In genomic region chr22:19723165-19723989, GRCh38 we compare ENCODE assay signal across 8 cellular contexts. TPM values are rescaled to one million over a fixed set of nuclear protein-coding genes. Genes with fewer than 3 reads are reported as not detected.
DNase-seq lines count a peak whose midpoint lies in the region; ATAC-seq lines count a peak whose summit lies in the region.

GP1BB (plus strand) TSS chr22:19723539; CDS start chr22:19723570, 31 bp downstream.

- H3K4me3 Mint-ChIP-seq in dendritic cell treated with granulocyte-macrophage colony-stimulating factor and Interleukin-4, amounts not matched to agents 40 ng/mL and 50 ng/mL, for 4 days, result peak within 1 kb of the TSS; percentile 68
- peak within 1 kb of the TSS in 7 of 10 donors; percentile 19 to 77 (median 58) for H3K4me3 Mint-ChIP-seq in naive thymus-derived CD4-positive, alpha-beta T cell

- intact Hi-C loops in dendritic cell treated with granulocyte-macrophage colony-stimulating factor and Interleukin-4, amounts not matched to agents 40 ng/mL and 50 ng/mL, for 4 days (cut with micrococcal nuclease), result no loop called here
- intact Hi-C loops in naive thymus-derived CD4-positive, alpha-beta T cell (cut with micrococcal nuclease), result no loop called here

- no peaks in the 10 kb centered on the region for H3K9me3 ChIP-seq in naive thymus-derived CD4-positive, alpha-beta T cell (ENCODE audit: control insufficient read depth in 2 of 3, low read length in 3 of 3)

- H3K27me3 Mint-ChIP-seq in dendritic cell treated with granulocyte-macrophage colony-stimulating factor and Interleukin-4, amounts not matched to agents 40 ng/mL and 50 ng/mL, for 4 days, result peaks cover 87% of the 10 kb centered on the region
- peaks cover 29 to 62% (median 46%) of the 10 kb centered on the region in 5 donors for H3K27me3 Mint-ChIP-seq in naive thymus-derived CD4-positive, alpha-beta T cell

- no peak within 1 kb of the TSS for H3K27ac ChIP-seq in naive thymus-derived CD4-positive, alpha-beta T cell (ENCODE audit: low read depth, low read length)

- H3K27ac Mint-ChIP-seq in dendritic cell treated with granulocyte-macrophage colony-stimulating factor and Interleukin-4, amounts not matched to agents 40 ng/mL and 50 ng/mL, for 4 days, result no peak within 1 kb of the TSS
- no peak within 1 kb of the TSS for H3K27ac Mint-ChIP-seq in naive thymus-derived CD4-positive, alpha-beta T cell

- CTCF ChIA-PET in naive thymus-derived CD4-positive, alpha-beta T cell (lab: Charles Lee), result interaction anchor here (0.8 kb wide), 1 partner anchor 173 kb away, joined by 3 read pairs; no protein-coding TSS in a partner anchor

- H3K27me3 ChIP-seq in naive thymus-derived CD4-positive, alpha-beta T cell (ENCODE audit: control insufficient read depth in 2 of 2, insufficient read depth in 2 of 2, low read length in 2 of 2), result peaks cover 0 to 7% of the 10 kb centered on the region in 2 donors

- H3K4me1 ChIP-seq in naive thymus-derived CD4-positive, alpha-beta T cell (ENCODE audit: control insufficient read depth in 2 of 2, insufficient read depth in 2 of 2, low read length in 2 of 2), result peaks cover 0 to 10% of the 10 kb centered on the region in 2 donors

- H3K36me3 Mint-ChIP-seq in dendritic cell treated with granulocyte-macrophage colony-stimulating factor and Interleukin-4, amounts not matched to agents 40 ng/mL and 50 ng/mL, for 4 days (ENCODE audit: low read depth), result no peaks in the 10 kb centered on the region
- H3K36me3 Mint-ChIP-seq in naive thymus-derived CD4-positive, alpha-beta T cell, result peaks cover 0 to 1% (median 0%) of the 10 kb centered on the region in 5 donors

- POLR2A ChIA-PET in naive thymus-derived CD4-positive, alpha-beta T cell (lab: Charles Lee), result no interaction called here

- DNase-seq in COLO668 (lab: John Stamatoyannopoulos, UW; ENCODE audit: unreplicated experiment) (peak; percentile 72), NOMO-1 treated with dmso at 0.1 percent for 144 hours (lab: John Stamatoyannopoulos, UW; ENCODE audit: unreplicated experiment) (peak; percentile 30)
- peak in 4 of 9 donors; percentile 9 to 46 (median 33) for DNase-seq in naive thymus-derived CD4-positive, alpha-beta T cell
- no peak for DNase-seq in stimulated activated naive CD4-positive, alpha-beta T cell treated with Interleukin-2 at 50 U/mL for 16 hours (lab: John Stamatoyannopoulos, UW)

- H3K4me1 Mint-ChIP-seq in dendritic cell treated with granulocyte-macrophage colony-stimulating factor and Interleukin-4, amounts not matched to agents 40 ng/mL and 50 ng/mL, for 4 days (ENCODE audit: low read depth), result peaks cover 13% of the 10 kb centered on the region
- H3K4me1 Mint-ChIP-seq in naive thymus-derived CD4-positive, alpha-beta T cell, result peaks cover 0 to 19% (median 9%) of the 10 kb centered on the region in 7 donors

- no peak within 1 kb of the TSS for H3K4me3 ChIP-seq in naive thymus-derived CD4-positive, alpha-beta T cell (ENCODE audit: low read length)

- no peaks in the 10 kb centered on the region for H3K9me3 Mint-ChIP-seq in dendritic cell treated with granulocyte-macrophage colony-stimulating factor and Interleukin-4, amounts not matched to agents 40 ng/mL and 50 ng/mL, for 4 days
- H3K9me3 Mint-ChIP-seq in naive thymus-derived CD4-positive, alpha-beta T cell, result peaks cover 0 to 1% (median 0%) of the 10 kb centered on the region in 11 donors

- ATAC-seq in naive thymus-derived CD4-positive, alpha-beta T cell, result peak; percentile 71
- ATAC-seq in GM19395 (IDR thresholded peaks at IDR 0.05; ENCODE audit: unreplicated experiment) (no peak), GM21528 (IDR thresholded peaks at IDR 0.05; ENCODE audit: low FRiP score, unreplicated experiment) (no peak), GM21576 (IDR thresholded peaks at IDR 0.05; ENCODE audit: unreplicated experiment) (no peak)

- H3K36me3 ChIP-seq in naive thymus-derived CD4-positive, alpha-beta T cell (ENCODE audit: control insufficient read depth in 2 of 3, insufficient read depth in 3 of 3, low read length in 3 of 3), result no peaks in the 10 kb centered on the region

RNA-seq across cellular contexts. Expression of gene GP1BB, which starts in this region (rescaled TPM):
- 1 to 10 TPM in 1 of 5 experiments, under 1 TPM in 1, not detected in 3; 0.40 to 3.0 TPM for total RNA-seq in naive thymus-derived CD4-positive, alpha-beta T cell
- not detected for polyA plus RNA-seq in naive thymus-derived CD4-positive, alpha-beta T cell
